ENCODE assay signal across 13 cellular contexts in the genomic region with DNA sequence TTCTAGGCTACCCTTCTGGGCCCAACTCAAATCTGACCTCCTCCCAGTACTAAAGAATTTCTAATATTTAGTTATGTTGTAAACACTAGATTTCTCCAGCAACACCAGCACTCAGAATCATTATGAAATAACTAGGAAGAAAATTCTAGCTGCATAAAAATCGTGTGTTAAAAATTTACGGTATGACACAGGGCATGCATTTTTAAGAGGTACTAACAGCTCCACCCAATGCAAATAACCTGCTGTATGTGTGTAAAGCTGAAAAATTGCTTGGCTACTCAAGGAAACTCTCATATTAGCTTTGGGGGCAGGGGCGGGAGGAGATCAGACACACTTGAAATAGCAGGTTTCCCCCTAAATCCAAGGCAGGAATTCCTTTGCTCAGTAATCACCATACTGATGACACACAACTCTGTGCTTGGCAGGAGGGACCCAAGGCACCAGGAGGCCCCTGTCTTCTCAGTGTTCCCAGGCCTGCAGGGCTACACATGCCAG. TPM values are rescaled to one million over a fixed set of nuclear protein-coding genes. Genes with fewer than 3 reads are reported as not detected.
A peak's percentile ranks its signal among the peaks of the same experiment; 100 is the strongest.
DNase-seq lines count a peak whose midpoint lies in the region; ATAC-seq, FAIRE-seq and TF ChIP-seq lines count a peak whose summit lies in the region.
"Had no signal": no experiment of that assay in that cellular context is flagged by ENCODE, and none has a peak within 500 bp of the region (broad histone marks: within the 10 kb centered on the region; RNA-seq: fewer than 3 reads in every experiment).

No MANE protein-coding gene starts in this region.

- H3K4me3 Mint-ChIP-seq in HFFc6: 0 out of 2 replicates have a peak overlapping the region, but pooled peaks have one; percentile 1
- no peak overlapping the region for H3K4me3 Mint-ChIP-seq in chondrocyte (ENCODE audit: unreplicated experiment)
- H3K4me3 Mint-ChIP-seq in MCF 10A (ENCODE audit: unreplicated experiment): no peak overlapping the region
- H3K4me3 Mint-ChIP-seq: activated naive CD8-positive, alpha-beta T cell; CD8-positive, alpha-beta memory T cell; T-cell had no signal

- H3K27ac ChIP-seq in lung (ENCODE audit: low read depth in 1 of 2, low read length in 1 of 2) (peak overlapping the region in 1 of 2 donors; percentile 14), small intestine (ENCODE audit: low read depth in 1 of 2, low read length in 1 of 2) (no peak overlapping the region)

- no peaks in the 10 kb centered on the region for H3K27me3 ChIP-seq in lung (ENCODE audit: control insufficient read depth, insufficient read depth)
- H3K27me3 ChIP-seq in small intestine (ENCODE audit: control insufficient read depth in 2 of 2, insufficient read depth in 2 of 2, low read length in 2 of 2): no peaks in the 10 kb centered on the region

- H3K9me3 Mint-ChIP-seq in HFFc6: no peaks in the 10 kb centered on the region
- H3K9me3 Mint-ChIP-seq in chondrocyte (ENCODE audit: low read depth): no peaks in the 10 kb centered on the region
- no peaks in the 10 kb centered on the region for H3K9me3 Mint-ChIP-seq in MCF 10A (ENCODE audit: unreplicated experiment)
- H3K9me3 Mint-ChIP-seq: CD8-positive, alpha-beta memory T cell; T-cell had no signal

- ATAC-seq in lung (ENCODE audit: insufficient read depth, low FRiP score) (peak; percentile 74), HG03342 (IDR thresholded peaks at IDR 0.05; ENCODE audit: unreplicated experiment) (no peak)
- ATAC-seq: T-cell had no signal

- no peaks in the 10 kb centered on the region for H3K9me3 ChIP-seq in lung (ENCODE audit: control insufficient read depth in 2 of 2, insufficient read depth in 1 of 2, low read length in 1 of 2)
- no peaks in the 10 kb centered on the region for H3K9me3 ChIP-seq in small intestine (ENCODE audit: control insufficient read depth, low read depth)

- H3K4me1 ChIP-seq in lung (ENCODE audit: control insufficient read depth in 2 of 2, insufficient read depth in 2 of 2, low read length in 2 of 2) (peaks cover 15 to 16% of the 10 kb centered on the region in 2 donors), small intestine (ENCODE audit: control insufficient read depth in 2 of 2, insufficient read depth in 1 of 2, low read depth in 1 of 2, low read length in 1 of 2) (no peaks in the 10 kb centered on the region)

- H3K4me1 Mint-ChIP-seq in HFFc6 (ENCODE audit: low read depth) (peaks cover 83% of the 10 kb centered on the region), chondrocyte (ENCODE audit: low read depth) (peaks cover 22% of the 10 kb centered on the region), MCF 10A (ENCODE audit: insufficient read depth, unreplicated experiment) (no peaks in the 10 kb centered on the region)

- H3K27me3 Mint-ChIP-seq in HFFc6 (ENCODE audit: insufficient read depth) (peaks cover 3% of the 10 kb centered on the region), chondrocyte (ENCODE audit: low read depth) (no peaks in the 10 kb centered on the region), MCF 10A (ENCODE audit: insufficient read depth, unreplicated experiment) (no peaks in the 10 kb centered on the region)
- H3K27me3 Mint-ChIP-seq: activated naive CD8-positive, alpha-beta T cell; CD8-positive, alpha-beta memory T cell; T-cell had no signal

- H3K4me3 ChIP-seq in lung: no peak overlapping the region
- no peak overlapping the region for H3K4me3 ChIP-seq in small intestine (ENCODE audit: low read depth in 1 of 2, low read length in 2 of 2)

- TF ChIP-seq CTCF in HFFc6 (IDR thresholded peaks at IDR 0.05): no peak
- TF ChIP-seq CTCF in chondrocyte (IDR thresholded peaks at IDR 0.05): no peak
- TF ChIP-seq CTCF in lung (IDR thresholded peaks at IDR 0.05; ENCODE audit: control extremely low read depth, extremely low read depth): no peak
- no peak for TF ChIP-seq CTCF in MCF 10A (IDR thresholded peaks at IDR 0.05; ENCODE audit: unreplicated experiment)

- H3K27ac Mint-ChIP-seq in HFFc6: peak overlapping the region; percentile 78
- H3K27ac Mint-ChIP-seq in chondrocyte (ENCODE audit: unreplicated experiment): peak overlapping the region; percentile 90
- no peak overlapping the region for H3K27ac Mint-ChIP-seq in MCF 10A (ENCODE audit: low read depth, unreplicated experiment)
- H3K27ac Mint-ChIP-seq: activated naive CD8-positive, alpha-beta T cell had no signal

- FAIRE-seq in small intestine (lab: Jason Lieb, UNC): no peak

- BruUV-seq in MCF 10A (replicated peaks; lab: Mats Ljungman, UMichigan): no TSS peak

- CTCF ChIA-PET in MCF 10A (lab: Yijun Ruan, JAX): interaction anchor here (1.2 to 1.4 kb wide), 2 partner anchors 8 to 55 kb away, joined by 3 to 5 read pairs; no protein-coding TSS in a partner anchor

- POLR2A ChIA-PET in MCF 10A (lab: Yijun Ruan, JAX): no interaction called here

- DNase-seq in AG08396 (ENCODE audit: low spot score) (peak; percentile 58), HFFc6 (peak; percentile 58), chondrocyte (ENCODE audit: low spot score) (no peak), lung (ENCODE audit: low spot score) (peak; percentile 47), NCI-H82 treated with DMSO at 0.1 percent for 48 hours (lab: John Stamatoyannopoulos, UW; ENCODE audit: unreplicated experiment) (no peak), small intestine (no peak), MCF 10A (ENCODE audit: unreplicated experiment) (no peak)
- DNase-seq: CD8-positive, alpha-beta memory T cell; NCI-H345; stimulated activated naive CD4-positive, alpha-beta T cell; T-cell had no signal

- intact Hi-C loops in MCF 10A (cut with micrococcal nuclease): no loop called here

- H3K36me3 Mint-ChIP-seq in HFFc6 (ENCODE audit: low read depth) (peaks cover 32% of the 10 kb centered on the region), chondrocyte (ENCODE audit: low read depth) (peaks cover 19% of the 10 kb centered on the region), MCF 10A (ENCODE audit: insufficient read depth, unreplicated experiment) (peaks cover 73% of the 10 kb centered on the region)

- WGBS in lung, 2 donors: 49 to 55% methylated on average over 3 of the region's 3 CpGs
- 73 to 85% (median 82%) methylated on average over 3 of the region's 3 CpGs for WGBS in small intestine, 3 donors

- H3K36me3 ChIP-seq in lung (ENCODE audit: control insufficient read depth in 2 of 2, insufficient read depth in 2 of 2, low read length in 2 of 2): peaks cover 3 to 49% of the 10 kb centered on the region in 2 donors
- H3K36me3 ChIP-seq in small intestine (ENCODE audit: control insufficient read depth in 2 of 2, insufficient read depth in 2 of 2, low read length in 2 of 2): peaks cover 10 to 16% of the 10 kb centered on the region in 2 donors

RNA-seq across cellular contexts. Expression of a gene that starts 27.2 kb away (rescaled TPM):
- 100 to 1,000 TPM; 116 to 144 (median 127) TPM for total RNA-seq in HFFc6 (2021; fragmentation: NEBNext Ultra II Directional; extraction: Animal tissue kit (Norgen Biotek cat#: 25700))
- total RNA-seq in chondrocyte (100 to 142 TPM (median 102 TPM) in 3 replicates), lung (100 to 1,000 TPM; 210 to 286 TPM), MCF 10A (2022) (266 and 306 TPM in 2 replicates)
- polyA plus RNA-seq in lung (100 to 1,000 TPM; 149 to 334 TPM), small intestine (100 to 1,000 TPM; 154 to 223 (median 198) TPM)

Comparison
In these comparisons a context has a peak if more than half of its experiments do, and no peak if none do; other contexts are left out.
1. DNase-seq: peak in AG08396 (single experiment), HFFc6 (single experiment) and lung (single experiment); none in chondrocyte (single experiment), NCI-H82 treated with DMSO at 0.1 percent for 48 hours (single experiment), small intestine (single experiment) and MCF 10A (single experiment).